1 cellular context compared by ENCODE assay signal in genomic region chrX:14884714-14885113, GRCh38.
TF ChIP-seq lines count a peak whose summit lies in the region.

No MANE protein-coding gene starts in this region.

TF ChIP-seq in GM12878, 131 proteins besides CTCF, POLR2A, EP300 and RAD21:
- no peak for TF ChIP-seq EZH2 (IDR thresholded peaks at IDR 0.05; ENCODE audit: borderline replicate concordance, control insufficient read depth, low read depth, low read length)
- no peak for TF ChIP-seq PAX5 (IDR thresholded peaks at IDR 0.05; ENCODE audit: borderline replicate concordance, low read depth, low read length)
- TF ChIP-seq RELB (IDR thresholded peaks at IDR 0.05; ENCODE audit: low read depth), result peak; percentile 68; the same call in 1 of the 2 replicates
TF ChIP-seq in GM12878: peak in this region for 1.
